19 cellular contexts compared by ENCODE assay signal in the genomic region with DNA sequence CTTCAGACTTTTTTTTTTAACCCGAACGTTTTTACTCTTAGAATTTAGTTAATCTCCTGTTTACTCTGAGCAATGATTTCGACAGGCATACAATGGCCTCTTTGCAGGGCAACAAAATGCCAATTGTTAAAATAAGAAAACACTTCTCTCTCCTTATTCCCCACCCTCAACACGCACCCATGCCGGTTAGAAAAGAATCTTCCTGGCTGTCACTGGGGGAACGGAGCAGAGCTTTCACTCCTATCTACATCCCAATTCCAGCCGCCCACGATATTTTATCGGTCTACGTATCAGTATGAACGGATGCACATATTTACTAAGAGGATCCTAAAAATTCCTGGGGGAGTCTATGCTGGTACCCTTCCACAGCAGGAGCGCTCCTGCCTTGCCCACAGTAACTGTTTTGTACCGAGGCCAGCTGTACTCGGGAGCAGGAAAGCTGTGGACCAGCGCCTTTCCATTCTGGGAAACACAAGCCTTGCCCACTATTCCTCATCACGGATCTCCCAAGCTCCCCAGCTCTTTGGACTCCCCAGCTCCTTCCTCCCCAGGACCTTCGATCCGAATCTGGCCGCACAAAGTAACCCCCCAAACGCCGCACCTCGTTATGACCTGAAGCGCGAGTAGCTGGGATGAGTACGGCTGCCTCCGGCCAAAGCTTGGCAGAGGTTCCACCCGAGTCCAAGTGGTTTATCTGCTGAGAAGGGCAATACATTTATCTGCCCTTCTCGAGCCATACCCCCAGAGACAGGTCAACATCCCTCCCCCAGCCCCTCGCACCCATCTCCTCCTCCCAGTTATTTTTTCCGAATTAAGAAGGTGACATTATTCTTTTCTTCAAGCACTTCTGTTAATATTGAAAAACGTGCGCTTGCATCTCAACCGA. TPM values are rescaled to one million over a fixed set of nuclear protein-coding genes. Genes with fewer than 3 reads are reported as not detected.
DNase-seq lines count a peak whose midpoint lies in the region; ATAC-seq and TF ChIP-seq lines count a peak whose summit lies in the region.
"Had no signal": no experiment of that assay in that cellular context is flagged by ENCODE, and none has a peak within 500 bp of the region (broad histone marks: within the 10 kb centered on the region; RNA-seq: fewer than 3 reads in every experiment).

No MANE protein-coding gene starts in this region.

- H4K20me1 ChIP-seq in hepatocyte (ENCODE audit: insufficient read depth, poor library complexity, severe bottlenecking), result no peaks in the 10 kb centered on the region

- H3K27ac Mint-ChIP-seq in natural killer cell (peak overlapping the region in 1 of 2 donors; percentile 23), MCF 10A (ENCODE audit: low read depth, unreplicated experiment) (no peak overlapping the region)
- H3K27ac Mint-ChIP-seq in natural killer cell treated with Interleukin-12 subunit alpha and Interleukin-12 subunit beta and Interleukin-15 and Interleukin-18, amount 100 ng/mL, for 72 hours, result peak overlapping the region in 1 of 2 donors; percentile 28
- H3K27ac Mint-ChIP-seq in activated CD4-positive, alpha-beta memory T cell treated with anti-CD3 and anti-CD28 coated beads for 36 hours, result no peak overlapping the region
- peak overlapping the region in 1 of 2 donors; percentile 60 for H3K27ac Mint-ChIP-seq in stimulated activated naive CD8-positive, alpha-beta T cell treated with anti-CD3 and anti-CD28 coated beads, Interleukin-15, amount 100 ng/mL, for 72 hours

- H3K4me2 ChIP-seq in hepatocyte, result no peak overlapping the region

- BruUV-seq in MCF 10A (replicated peaks; lab: Mats Ljungman, UMichigan), result no TSS peak

- no peak overlapping the region for H3K4me3 ChIP-seq in hepatocyte
- H3K4me3 ChIP-seq: cardiac muscle cell, GM23248, left lung had no signal

- H3K36me3 Mint-ChIP-seq in natural killer cell (no peaks in the 10 kb centered on the region), MCF 10A (ENCODE audit: insufficient read depth, unreplicated experiment) (no peaks in the 10 kb centered on the region)
- H3K36me3 Mint-ChIP-seq in natural killer cell treated with Interleukin-12 subunit alpha and Interleukin-12 subunit beta and Interleukin-15 and Interleukin-18, amount 100 ng/mL, for 72 hours, result peaks cover 14% of the 10 kb centered on the region
- H3K36me3 Mint-ChIP-seq in activated CD4-positive, alpha-beta memory T cell treated with anti-CD3 and anti-CD28 coated beads for 36 hours, result peaks cover 16% of the 10 kb centered on the region

- H2AFZ ChIP-seq in hepatocyte, result peak overlapping the region; percentile 16
- H2AFZ ChIP-seq: GM23248 had no signal

- WGBS in hepatocyte (ENCODE audit: low lambda C conversion rate, missing lambda C conversion rate), result 4% methylated on average over 33 of the region's 33 CpGs

- H3K9me3 Mint-ChIP-seq in natural killer cell (no peaks in the 10 kb centered on the region), MCF 10A (ENCODE audit: unreplicated experiment) (no peaks in the 10 kb centered on the region)
- no peaks in the 10 kb centered on the region for H3K9me3 Mint-ChIP-seq in natural killer cell treated with Interleukin-12 subunit alpha and Interleukin-12 subunit beta and Interleukin-15 and Interleukin-18, amount 100 ng/mL, for 72 hours
- H3K9me3 Mint-ChIP-seq in activated CD4-positive, alpha-beta memory T cell treated with anti-CD3 and anti-CD28 coated beads for 36 hours, result peaks cover 3% of the 10 kb centered on the region
- no peaks in the 10 kb centered on the region for H3K9me3 Mint-ChIP-seq in stimulated activated naive CD8-positive, alpha-beta T cell treated with anti-CD3 and anti-CD28 coated beads, Interleukin-15, amount 100 ng/mL, for 72 hours

- no peak overlapping the region for H3K27ac ChIP-seq in hepatocyte
- H3K27ac ChIP-seq: cardiac muscle cell, GM23248, left lung, neutrophil had no signal

- no peaks in the 10 kb centered on the region for H3K79me2 ChIP-seq in hepatocyte

- peaks cover 99% of the 10 kb centered on the region for H3K27me3 ChIP-seq in hepatocyte

- POLR2A ChIA-PET in activated CD4-positive, alpha-beta memory T cell treated with anti-CD3 and anti-CD28 coated beads for 36 hours (lab: Charles Lee), result interaction anchor here (1.0 kb wide), 1 partner anchor 130 kb away, joined by 3 read pairs; no protein-coding TSS in a partner anchor
- POLR2A ChIA-PET in MCF 10A (lab: Yijun Ruan, JAX), result interaction anchor here (0.7 to 0.9 kb wide), 2 partner anchors 101 to 1303 kb away, joined by 3 read pairs; no protein-coding TSS in a partner anchor

- ATAC-seq in natural killer cell (no peak), GM18909 (IDR thresholded peaks at IDR 0.05; ENCODE audit: poor library complexity, unreplicated experiment) (no peak)
- ATAC-seq in natural killer cell treated with Interleukin-12 subunit alpha and Interleukin-12 subunit beta and Interleukin-15 and Interleukin-18, amount 100 ng/mL, for 72 hours, result no peak
- ATAC-seq in stimulated activated naive CD8-positive, alpha-beta T cell treated with anti-CD3 and anti-CD28 coated beads, Interleukin-15, amount 100 ng/mL, for 72 hours, result no peak
- ATAC-seq: left lung had no signal

- H3K4me1 ChIP-seq in hepatocyte (ENCODE audit: insufficient read depth), result peaks cover 25% of the 10 kb centered on the region

- H3K4me1 Mint-ChIP-seq in natural killer cell (peaks cover 30 to 49% of the 10 kb centered on the region in 2 donors), MCF 10A (ENCODE audit: insufficient read depth, unreplicated experiment) (peaks cover 13% of the 10 kb centered on the region)
- H3K4me1 Mint-ChIP-seq in natural killer cell treated with Interleukin-12 subunit alpha and Interleukin-12 subunit beta and Interleukin-15 and Interleukin-18, amount 100 ng/mL, for 72 hours (ENCODE audit: low read depth in 2 of 2), result peaks cover 38 to 45% of the 10 kb centered on the region in 2 donors
- peaks cover 65% of the 10 kb centered on the region for H3K4me1 Mint-ChIP-seq in activated CD4-positive, alpha-beta memory T cell treated with anti-CD3 and anti-CD28 coated beads for 36 hours (ENCODE audit: low read depth)
- H3K4me1 Mint-ChIP-seq in stimulated activated naive CD8-positive, alpha-beta T cell treated with anti-CD3 and anti-CD28 coated beads, Interleukin-15, amount 100 ng/mL, for 72 hours, result peaks cover 94% of the 10 kb centered on the region

- CTCF ChIA-PET in activated CD4-positive, alpha-beta memory T cell treated with anti-CD3 and anti-CD28 coated beads for 36 hours (lab: Charles Lee), result interaction anchor here (0.7 kb wide), 1 partner anchor 222 kb away, joined by 3 read pairs; no protein-coding TSS in a partner anchor
- CTCF ChIA-PET in MCF 10A (lab: Yijun Ruan, JAX), result no interaction called here

- H3K27me3 Mint-ChIP-seq in natural killer cell (ENCODE audit: low read depth in 2 of 2) (peaks cover 85 to 89% of the 10 kb centered on the region in 2 donors), MCF 10A (ENCODE audit: insufficient read depth, unreplicated experiment) (peaks cover 77% of the 10 kb centered on the region)
- H3K27me3 Mint-ChIP-seq in natural killer cell treated with Interleukin-12 subunit alpha and Interleukin-12 subunit beta and Interleukin-15 and Interleukin-18, amount 100 ng/mL, for 72 hours, result peaks cover 70 to 76% of the 10 kb centered on the region in 2 donors
- peaks cover 95% of the 10 kb centered on the region for H3K27me3 Mint-ChIP-seq in activated CD4-positive, alpha-beta memory T cell treated with anti-CD3 and anti-CD28 coated beads for 36 hours
- H3K27me3 Mint-ChIP-seq in stimulated activated naive CD8-positive, alpha-beta T cell treated with anti-CD3 and anti-CD28 coated beads, Interleukin-15, amount 100 ng/mL, for 72 hours, result peaks cover 99% of the 10 kb centered on the region

- H3K9me3 ChIP-seq in hepatocyte (ENCODE audit: low read depth), result no peaks in the 10 kb centered on the region
- H3K9me3 ChIP-seq: left lung, neutrophil had no signal

- no peaks in the 10 kb centered on the region for H3K36me3 ChIP-seq in hepatocyte (replicated peaks; ENCODE audit: insufficient read depth, low read depth)
- H3K36me3 ChIP-seq: cardiac muscle cell, left lung, neutrophil had no signal

- H3K4me3 Mint-ChIP-seq in natural killer cell (peak overlapping the region; percentile 13), MCF 10A (ENCODE audit: unreplicated experiment) (no peak overlapping the region)
- no peak overlapping the region for H3K4me3 Mint-ChIP-seq in natural killer cell treated with Interleukin-12 subunit alpha and Interleukin-12 subunit beta and Interleukin-15 and Interleukin-18, amount 100 ng/mL, for 72 hours
- H3K4me3 Mint-ChIP-seq in activated CD4-positive, alpha-beta memory T cell treated with anti-CD3 and anti-CD28 coated beads for 36 hours, result peak overlapping the region; percentile 6
- H3K4me3 Mint-ChIP-seq in stimulated activated naive CD8-positive, alpha-beta T cell treated with anti-CD3 and anti-CD28 coated beads, Interleukin-15, amount 100 ng/mL, for 72 hours, result peak overlapping the region; percentile 24 to 30

- intact Hi-C loops in natural killer cell (cut with micrococcal nuclease) (no loop called here), MCF 10A (cut with micrococcal nuclease) (loop anchor here (10.0 kb wide), 2 partner anchors 73 to 323 kb away; no protein-coding TSS in a partner anchor)
- intact Hi-C loops in activated CD4-positive, alpha-beta memory T cell treated with anti-CD3 and anti-CD28 coated beads for 36 hours (cut with micrococcal nuclease), result no loop called here

- no peak for DNase-seq in natural killer cell
- no peak for DNase-seq in natural killer cell treated with Interleukin-12 subunit alpha and Interleukin-12 subunit beta and Interleukin-15 and Interleukin-18, amount 100 ng/mL, for 72 hours (ENCODE audit: low spot score)
- DNase-seq in activated CD4-positive, alpha-beta memory T cell treated with anti-CD3 and anti-CD28 coated beads for 36 hours, result no peak
- DNase-seq in hepatocyte (ENCODE audit: low spot score), result no peak
- DNase-seq in stimulated activated naive CD8-positive, alpha-beta T cell treated with anti-CD3 and anti-CD28 coated beads, Interleukin-15, amount 100 ng/mL, for 72 hours, result no peak
- DNase-seq in MCF 10A (ENCODE audit: unreplicated experiment), result no peak
- no peak for DNase-seq in NK-92 treated with Interleukin-12 subunit alpha and Interleukin-12 subunit beta, amount 100 ng/mL, for 24 hours (lab: John Stamatoyannopoulos, UW)
- DNase-seq: activated gamma-delta T cell treated with Interleukin-2 at 50 U/mL for 16 hours, GDM1, GM23248, left lung, MM.1S, NCI-H2107 had no signal

- H3K9me2 ChIP-seq in hepatocyte (replicated peaks; ENCODE audit: insufficient read depth), result no peaks in the 10 kb centered on the region

- TF ChIP-seq CTCF in natural killer cell (IDR thresholded peaks at IDR 0.05) (no peak), hepatocyte (IDR thresholded peaks at IDR 0.05; ENCODE audit: poor library complexity) (no peak), MCF 10A (IDR thresholded peaks at IDR 0.05; ENCODE audit: unreplicated experiment) (no peak)

RNA-seq across cellular contexts. Expression of gene FOXB1, which starts 2.2 kb away (rescaled TPM):
- not detected for total RNA-seq in natural killer cell
- total RNA-seq in natural killer cell treated with Interleukin-12 subunit alpha and Interleukin-12 subunit beta and Interleukin-15 and Interleukin-18, amount 100 ng/mL, for 72 hours, result under 1 TPM in 1 of 2 donors, not detected in 1; 0.10 TPM
- total RNA-seq in activated CD4-positive, alpha-beta memory T cell treated with anti-CD3 and anti-CD28 coated beads for 36 hours, result 1 to 10 TPM; 1.5 to 2.0 TPM
- not detected in 2 replicates for total RNA-seq in hepatocyte
- 0.32 TPM in 1 of 2 replicates, not detected in the other for polyA plus RNA-seq in hepatocyte
- total RNA-seq in MCF 10A (2022), result not detected in 2 replicates
- total RNA-seq: cardiac muscle cell, glomerular endothelial cell, GM23248, left lung, subcutaneous adipose tissue had no signal
- polyA plus RNA-seq: BJ, cardiac muscle cell, GM23248 had no signal

Comparison
In these comparisons a context has a peak if more than half of its experiments do, and no peak if none do; other contexts are left out.
1. H3K4me3 Mint-ChIP-seq: peak in natural killer cell (single experiment), activated CD4-positive, alpha-beta memory T cell treated with anti-CD3 and anti-CD28 coated beads for 36 hours (single experiment) and stimulated activated naive CD8-positive, alpha-beta T cell treated with anti-CD3 and anti-CD28 coated beads, Interleukin-15, amount 100 ng/mL, for 72 hours (2 of 2); none in natural killer cell treated with Interleukin-12 subunit alpha and Interleukin-12 subunit beta and Interleukin-15 and Interleukin-18, amount 100 ng/mL, for 72 hours (single experiment) and MCF 10A (single experiment).